12 cellular contexts compared by ENCODE assay signal in the genomic region with DNA sequence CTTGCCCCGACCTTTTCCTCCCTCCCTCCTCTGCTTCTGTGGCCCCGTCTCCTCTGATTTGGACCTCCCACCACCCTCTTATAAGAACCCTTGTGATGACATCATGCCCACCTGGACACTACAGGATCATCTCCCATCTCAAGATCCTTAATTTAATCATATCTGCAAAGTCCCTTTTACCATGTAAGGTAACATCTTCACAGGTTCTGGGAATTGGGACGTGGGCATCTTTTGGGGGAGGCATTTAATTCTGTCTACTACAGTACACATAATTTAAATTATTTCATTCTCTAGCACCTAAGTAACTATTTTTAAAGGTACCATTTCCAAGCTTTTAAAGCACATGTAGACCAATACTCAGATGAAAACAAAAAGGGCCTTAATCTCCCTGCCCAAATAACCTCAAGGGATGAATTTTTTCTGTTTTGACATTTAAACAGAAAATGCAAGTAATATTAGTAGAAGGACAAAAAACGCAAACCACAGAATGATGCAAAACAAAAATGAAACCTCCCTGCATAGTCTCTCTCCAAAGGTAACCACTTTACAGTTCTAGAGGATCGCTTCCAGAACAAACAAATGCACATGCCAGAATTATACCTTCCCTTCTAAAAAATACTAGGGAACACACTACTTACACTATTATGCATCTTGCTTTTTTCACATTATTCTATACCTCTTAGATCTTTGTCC.
DNase-seq lines count a peak whose midpoint lies in the region; ATAC-seq and TF ChIP-seq lines count a peak whose summit lies in the region.
"Had no signal": no experiment of that assay in that cellular context is flagged by ENCODE, and none has a peak within 500 bp of the region (broad histone marks: within the 10 kb centered on the region; RNA-seq: fewer than 3 reads in every experiment).

No MANE protein-coding gene starts in this region.

- H3K36me3 ChIP-seq in lower lobe of right lung, result no peaks in the 10 kb centered on the region
- no peaks in the 10 kb centered on the region for H3K36me3 ChIP-seq in gastroesophageal sphincter
- H3K36me3 ChIP-seq: cardiac muscle cell had no signal

- H3K4me3 ChIP-seq in lower lobe of right lung, result no peak overlapping the region
- H3K4me3 ChIP-seq in gastroesophageal sphincter, result no peak overlapping the region
- H3K4me3 ChIP-seq: cardiac muscle cell had no signal

- ATAC-seq in GM18858 (IDR thresholded peaks at IDR 0.05; ENCODE audit: unreplicated experiment) (peak; percentile 82), GM21367 (IDR thresholded peaks at IDR 0.05; ENCODE audit: unreplicated experiment) (peak; percentile 63), HG02885 (IDR thresholded peaks at IDR 0.05; ENCODE audit: poor library complexity, unreplicated experiment) (peak; percentile 78), HG03571 (IDR thresholded peaks at IDR 0.05; ENCODE audit: unreplicated experiment) (peak; percentile 53), lower lobe of right lung (no peak), gastroesophageal sphincter (no peak), left cardiac atrium (no peak)

- H3K9me3 ChIP-seq in lower lobe of right lung, result no peaks in the 10 kb centered on the region
- peaks cover 0 to 6% (median 0%) of the 10 kb centered on the region in 3 donors for H3K9me3 ChIP-seq in gastroesophageal sphincter

- WGBS in gastroesophageal sphincter (ENCODE audit: low coverage in 1 of 2), 2 donors, result 65 to 76% methylated on average over 4 to 5 of the region's 5 CpGs

- DNase-seq in lower lobe of right lung (no peak), SHP77 treated with DMSO at 0.1 percent for 48 hours (lab: John Stamatoyannopoulos, UW) (no peak), left cardiac atrium (no peak)
- DNase-seq: activated naive CD8-positive, alpha-beta T cell treated with anti-CD3 and anti-CD28 coated beads for 36 hours; mesenchymal stem cell; NCI-H2081 treated with DMSO at 0.1 percent for 48 hours had no signal

- H3K4me1 ChIP-seq in lower lobe of right lung (no peaks in the 10 kb centered on the region), gastroesophageal sphincter (no peaks in the 10 kb centered on the region)

- intact Hi-C loops in lower lobe of right lung (cut with DNase I) (no loop called here), left cardiac atrium (cut with DNase I) (no loop called here)

- TF ChIP-seq POLR2A in gastroesophageal sphincter (IDR thresholded peaks at IDR 0.05), result no peak

- no peak for TF ChIP-seq EP300 in gastroesophageal sphincter (IDR thresholded peaks at IDR 0.05)

- no peaks in the 10 kb centered on the region for H3K27me3 ChIP-seq in lower lobe of right lung (ENCODE audit: low read depth)
- no peaks in the 10 kb centered on the region for H3K27me3 ChIP-seq in gastroesophageal sphincter
- H3K27me3 ChIP-seq: cardiac muscle cell had no signal

- no peak for TF ChIP-seq CTCF in lower lobe of right lung (IDR thresholded peaks at IDR 0.05)
- no peak for TF ChIP-seq CTCF in gastroesophageal sphincter (IDR thresholded peaks at IDR 0.05)

- H3K27ac ChIP-seq in lower lobe of right lung (no peak overlapping the region), gastroesophageal sphincter (no peak overlapping the region)
- H3K27ac ChIP-seq: cardiac muscle cell had no signal

Comparison
In these comparisons a context has a peak if more than half of its experiments do, and no peak if none do; other contexts are left out.
1. ATAC-seq: peak in GM18858 (single experiment), GM21367 (single experiment), HG02885 (single experiment) and HG03571 (single experiment); none in lower lobe of right lung (0 of 2), gastroesophageal sphincter (single experiment) and left cardiac atrium (0 of 2).